10 cellular contexts compared by ENCODE assay signal in genomic region chr15:72334842-72335241, GRCh38. TPM values are rescaled to one million over a fixed set of nuclear protein-coding genes. Genes with fewer than 3 reads are reported as not detected.
"Had no signal": no experiment of that assay in that cellular context is flagged by ENCODE, and none has a peak within 500 bp of the region (broad histone marks: within the 10 kb centered on the region; RNA-seq: fewer than 3 reads in every experiment).

No MANE protein-coding gene starts in this region.

- ATAC-seq: HCT116, K562 had no signal

- FAIRE-seq: HTR-8/SVneo, K562 had no signal

- H3K36me3 ChIP-seq: HAP-1 had no signal

- H3K27ac ChIP-seq: GM23248 had no signal

- H3K4me1 ChIP-seq: HAP-1 had no signal

- H3K4me3 ChIP-seq: GM23248, HAP-1, K562 had no signal

- DNase-seq: GM23248, GOT3, H7, IMR-90, KG1 had no signal

RNA-seq across cellular contexts. Expression of gene CELF6, which starts 14.9 kb away (rescaled TPM):
- total RNA-seq: H4, IMR-90, K562 had no signal
